ENCODE assay signal across 17 cellular contexts in genomic region chr13:24661713-24662112, GRCh38. TPM values are rescaled to one million over a fixed set of nuclear protein-coding genes. Genes with fewer than 3 reads are reported as not detected.
"Had no signal": no experiment of that assay in that cellular context is flagged by ENCODE, and none has a peak within 500 bp of the region (broad histone marks: within the 10 kb centered on the region; RNA-seq: fewer than 3 reads in every experiment).

No MANE protein-coding gene starts in this region.

- H3K36me3 ChIP-seq: brain microvascular endothelial cell, thoracic aorta had no signal

- H3K9me3 ChIP-seq: thoracic aorta had no signal

- H3K9me3 Mint-ChIP-seq: activated T-cell treated with anti-CD3 and anti-CD28 coated beads, Interleukin-2, amount 50 U/mL, for 24 hours; mesothelial cell of epicardium; stimulated activated naive CD8-positive, alpha-beta T cell treated with anti-CD3 and anti-CD28 coated beads, Interleukin-15, amount 100 ng/mL, for 72 hours had no signal

- H3K36me3 Mint-ChIP-seq: activated CD8-positive, alpha-beta memory T cell treated with anti-CD3 and anti-CD28 coated beads, Interleukin-2, amount 10 ng/mL, durations not matched to agents 7 days and 5 days; activated naive CD8-positive, alpha-beta T cell; mesothelial cell of epicardium; naive B cell had no signal

- H3K4me3 Mint-ChIP-seq: activated CD8-positive, alpha-beta memory T cell treated with anti-CD3 and anti-CD28 coated beads, Interleukin-2, amount 10 ng/mL, durations not matched to agents 7 days and 5 days; activated naive CD8-positive, alpha-beta T cell; activated T-cell treated with anti-CD3 and anti-CD28 coated beads, Interleukin-2, amount 50 U/mL, for 24 hours; mesothelial cell of epicardium; naive B cell; stimulated activated naive CD8-positive, alpha-beta T cell treated with anti-CD3 and anti-CD28 coated beads, Interleukin-15, amount 100 ng/mL, for 72 hours had no signal

- ATAC-seq: activated CD8-positive, alpha-beta memory T cell treated with anti-CD3 and anti-CD28 coated beads, Interleukin-2, amount 10 ng/mL, durations not matched to agents 7 days and 5 days; stimulated activated naive CD8-positive, alpha-beta T cell treated with anti-CD3 and anti-CD28 coated beads, Interleukin-15, amount 100 ng/mL, for 72 hours had no signal

- H3K27ac Mint-ChIP-seq: activated CD8-positive, alpha-beta memory T cell treated with anti-CD3 and anti-CD28 coated beads, Interleukin-2, amount 10 ng/mL, durations not matched to agents 7 days and 5 days; activated naive CD8-positive, alpha-beta T cell; activated T-cell treated with anti-CD3 and anti-CD28 coated beads, Interleukin-2, amount 50 U/mL, for 24 hours; mesothelial cell of epicardium; stimulated activated naive CD8-positive, alpha-beta T cell treated with anti-CD3 and anti-CD28 coated beads, Interleukin-15, amount 100 ng/mL, for 72 hours had no signal

- H3K27ac ChIP-seq: brain microvascular endothelial cell, skin epidermis, thoracic aorta had no signal

- H3K4me3 ChIP-seq: skin epidermis, thoracic aorta had no signal

- H3K4me1 Mint-ChIP-seq: naive B cell had no signal

- DNase-seq: activated CD4-positive, alpha-beta T cell treated with anti-CD3 and anti-CD28 coated beads for 1 hour; activated CD4-positive, alpha-beta T cell treated with anti-CD3 and anti-CD28 coated beads, Interleukin-2, amount 50 U/mL, for 48 hours; activated CD8-positive, alpha-beta memory T cell treated with anti-CD3 and anti-CD28 coated beads, Interleukin-2, amount 10 ng/mL, durations not matched to agents 7 days and 5 days; activated effector memory CD4-positive, alpha-beta T cell treated with Interleukin-2 at 50 U/mL for 16 hours; activated T-cell treated with anti-CD3 and anti-CD28 coated beads, Interleukin-2, amount 50 U/mL, for 24 hours; brain microvascular endothelial cell; hippocampal formation; naive B cell; posterior cingulate gyrus; stimulated activated CD4-positive, alpha-beta T cell treated with anti-CD3 and anti-CD28 coated beads, Interleukin-4, amount 100 ng/mL, for 4 hours; stimulated activated naive CD8-positive, alpha-beta T cell treated with anti-CD3 and anti-CD28 coated beads, Interleukin-15, amount 100 ng/mL, for 72 hours had no signal

- H3K27me3 ChIP-seq: brain microvascular endothelial cell had no signal

RNA-seq across cellular contexts. Expression of gene ATP12A, which starts 18.5 kb away (rescaled TPM):
- total RNA-seq: dermis microvascular lymphatic vessel endothelial cell, glomerular endothelial cell had no signal
